ENCODE assay signal across 16 cellular contexts in genomic region chr7:154827007-154827406, GRCh38.
"Had no signal": no experiment of that assay in that cellular context is flagged by ENCODE, and none has a peak within 500 bp of the region (broad histone marks: within the 10 kb centered on the region; RNA-seq: fewer than 3 reads in every experiment).

No MANE protein-coding gene starts in this region.

- H3K36me3 ChIP-seq: colonic mucosa, esophagus muscularis mucosa, gastrocnemius medialis, heart right ventricle, left lung, lower lobe of right lung had no signal

- DNase-seq: colonic mucosa; cortex of kidney; effector CD8-positive, alpha-beta T cell; effector memory CD8-positive, alpha-beta T cell; gastrocnemius medialis; glutamatergic neuron; heart right ventricle; hippocampal formation; left cardiac atrium; left lung; left ventricle myocardium superior; lower lobe of right lung; mesenchymal stem cell; mucosa of descending colon had no signal

- H3K27me3 ChIP-seq: colonic mucosa, esophagus muscularis mucosa, foreskin keratinocyte, gastrocnemius medialis had no signal

- H3K27ac ChIP-seq: colonic mucosa, esophagus muscularis mucosa, foreskin keratinocyte, gastrocnemius medialis, heart right ventricle, left lung, lower lobe of right lung had no signal

- H3K4me1 ChIP-seq: colonic mucosa, esophagus muscularis mucosa, foreskin keratinocyte, gastrocnemius medialis, heart right ventricle, left lung, lower lobe of right lung had no signal

- ATAC-seq: effector memory CD8-positive, alpha-beta T cell; foreskin keratinocyte; gastrocnemius medialis; heart right ventricle; left cardiac atrium; left lung; left ventricle myocardium superior; lower lobe of right lung; mucosa of descending colon had no signal

- H3K9me3 ChIP-seq: colonic mucosa, esophagus muscularis mucosa, gastrocnemius medialis, heart right ventricle, left lung, lower lobe of right lung, mucosa of descending colon had no signal

- H3K4me3 ChIP-seq: colonic mucosa, esophagus muscularis mucosa, gastrocnemius medialis, heart right ventricle, left lung, lower lobe of right lung, mucosa of descending colon had no signal
